28 cellular contexts compared by ENCODE assay signal in the genomic region with DNA sequence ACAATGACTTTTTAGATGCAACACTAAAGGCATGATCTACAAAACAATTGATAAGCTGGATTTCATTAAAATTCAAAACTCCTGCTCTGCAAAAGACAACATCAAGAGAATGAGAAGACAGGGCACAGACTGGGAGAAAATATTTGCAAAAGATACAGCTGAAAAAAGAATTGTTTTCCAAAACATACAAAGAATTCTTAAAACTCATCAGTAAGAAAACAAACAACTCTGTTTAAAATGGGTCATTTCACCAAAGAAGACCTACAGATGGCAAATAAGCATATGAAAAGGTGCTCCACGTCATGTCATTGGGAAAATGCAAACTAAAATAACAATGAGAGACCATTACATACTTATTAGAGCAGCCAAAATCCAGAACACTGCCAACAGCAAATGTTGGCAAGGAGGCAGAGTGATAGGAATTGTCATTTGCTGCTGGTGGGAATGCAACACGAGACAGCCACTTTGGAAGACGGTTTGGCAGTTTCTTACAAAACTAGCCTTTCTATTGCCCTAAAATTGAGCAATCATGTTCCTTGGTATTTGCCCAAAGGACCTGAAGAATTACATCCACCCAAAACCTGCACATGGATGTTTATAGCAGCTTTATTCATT. TPM values are rescaled to one million over a fixed set of nuclear protein-coding genes. Genes with fewer than 3 reads are reported as not detected.
A peak's percentile ranks its signal among the peaks of the same experiment; 100 is the strongest.
DNase-seq lines count a peak whose midpoint lies in the region; ATAC-seq, FAIRE-seq and TF ChIP-seq lines count a peak whose summit lies in the region.
"Had no signal": no experiment of that assay in that cellular context is flagged by ENCODE, and none has a peak within 500 bp of the region (broad histone marks: within the 10 kb centered on the region; RNA-seq: fewer than 3 reads in every experiment).

No MANE protein-coding gene starts in this region.

- H3K14ac ChIP-seq in H1 (ENCODE audit: insufficient read length) = no peak overlapping the region

- H3K18ac ChIP-seq in H1 (ENCODE audit: extremely low read depth, low read length) = 0 out of 2 replicates have a peak overlapping the region, but pooled peaks have one; percentile 22

- H3K23ac ChIP-seq in H1 (ENCODE audit: insufficient read length) = no peak overlapping the region

- no peak for TF ChIP-seq POLR2A in H1 (IDR thresholded peaks at IDR 0.05; ENCODE audit: control extremely low read depth in 1 of 2, low read depth in 2 of 2, low read length in 2 of 2)

- peak overlapping the region; percentile 29 to 34; a peak in 3 of 4 replicates for H3K4me2 ChIP-seq in H1 (ENCODE audit: insufficient read depth in 1 of 2, low read depth in 2 of 2, low read length in 2 of 2)
- H3K4me2 ChIP-seq: BLaER1 treated with 17β-estradiol and CSF1 and Interleukin-3, amounts not matched to agents 10 nM and 100 nM; KMS-11; SK-N-SH had no signal

- H3K27me3 ChIP-seq in HUES64 (ENCODE audit: insufficient read depth, low read length) (no peaks in the 10 kb centered on the region), H1 (replicated peaks in 1 of 4; ENCODE audit: control insufficient read depth in 3 of 4, extremely low read depth in 1 of 4, insufficient read depth in 3 of 4, low read length in 3 of 4) (no peaks in the 10 kb centered on the region)
- H3K27me3 ChIP-seq: BLaER1 treated with 17β-estradiol and CSF1 and Interleukin-3, amounts not matched to agents 10 nM and 100 nM had no signal

- TF ChIP-seq CTCF in AG10803 (conservative IDR thresholded peaks at IDR 0.05; ENCODE audit: low read length) (no peak), H1 (IDR thresholded peaks at IDR 0.05; ENCODE audit: control extremely low read depth in 1 of 3, insufficient read depth in 1 of 3, low read depth in 1 of 3, low read length in 3 of 3) (no peak)

- H3K4me1 ChIP-seq in HUES64 (ENCODE audit: insufficient read depth, low read length) = peaks cover 31% of the 10 kb centered on the region
- peaks cover 4 to 27% (median 10%) of the 10 kb centered on the region in 4 experiments for H3K4me1 ChIP-seq in H1 (replicated peaks in 1 of 4; ENCODE audit: control insufficient read depth in 3 of 4, insufficient read depth in 4 of 4, low read length in 3 of 4)
- H3K4me1 ChIP-seq: BLaER1 treated with 17β-estradiol and CSF1 and Interleukin-3, amounts not matched to agents 10 nM and 100 nM had no signal

- peak overlapping the region; percentile 76 for H4K5ac ChIP-seq in H1 (ENCODE audit: insufficient read length, low read depth, low read length)

- WGBS in HUES64 = 45% methylated on average over 3 of the region's 3 CpGs
- WGBS in H1 (ENCODE audit: extremely low coverage in 1 of 2, insufficient coverage in 1 of 2, insufficient read length in 1 of 2, insufficient replicate concordance in 2 of 2, low coverage in 1 of 2, low lambda C conversion rate in 2 of 2, missing lambda C conversion rate in 1 of 2), 2 experiments = 22% methylated on average over 3 of the region's 3 CpGs; no CpG with 5 or more reads in 1 of the 2 experiments

- in situ Hi-C loops in G401 (cut with HindIII; ENCODE audit: low sequenced_read_pairs) = no loop called here

- no peak overlapping the region for H3K9ac ChIP-seq in HUES64 (ENCODE audit: low read depth, low read length)
- no peak overlapping the region for H3K9ac ChIP-seq in H1 (replicated peaks in 1 of 4; ENCODE audit: extremely low read depth in 1 of 4, low read depth in 3 of 4, low read length in 3 of 4)
- H3K9ac ChIP-seq: BLaER1 treated with 17β-estradiol and CSF1 and Interleukin-3, amounts not matched to agents 10 nM and 100 nM; GM23248; KMS-11; SK-N-SH had no signal

- DNase-seq in AG10803 (ENCODE audit: low read depth) (peak; percentile 23), G401 (ENCODE audit: low spot score) (peak; percentile 74), H1 (ENCODE audit: low read depth in 1 of 2, low spot score in 2 of 2) (no peak), NCI-H524 (lab: John Stamatoyannopoulos, UW) (no peak), AML-193 (lab: John Stamatoyannopoulos, UW) (no peak), left colon (no peak), NCI-H2081 treated with DMSO at 0.1 percent for 48 hours (lab: John Stamatoyannopoulos, UW) (no peak)
- DNase-seq: CD8-positive, alpha-beta T cell; DMS153; GM23248; IMR-90; NCI-H1048; NCI-H1417 treated with DMSO at 0.1 percent for 48 hours; NCI-H187 treated with DMSO at 0.1 percent for 48 hours; NCI-H226; NCI-H510A treated with DMSO at 0.1 percent for 48 hours; NCI-H774; NK-92 treated with Interleukin-12 subunit alpha and Interleukin-12 subunit beta, amount 100 ng/mL, for 24 hours; SIG-M5; SK-N-SH had no signal

- FAIRE-seq in H1 (lab: Jason Lieb, UNC) = peak; percentile 93
- FAIRE-seq: G401.6, GM12892 had no signal

- H4K91ac ChIP-seq in H1 (replicated peaks; ENCODE audit: insufficient read length, low read length) = no peak overlapping the region

- H3K23me2 ChIP-seq in H1 (ENCODE audit: low read depth, low read length) = no peaks in the 10 kb centered on the region

- ATAC-seq in left colon = no peak
- ATAC-seq: CD8-positive, alpha-beta T cell had no signal

- no peak for TF ChIP-seq EP300 in H1 (IDR thresholded peaks at IDR 0.05; ENCODE audit: borderline replicate concordance in 1 of 2, low read depth in 2 of 2, low read length in 2 of 2)

- H3K4me3 ChIP-seq in AG10803 (ENCODE audit: low read length) (no peak overlapping the region), HUES64 (ENCODE audit: low read length) (no peak overlapping the region), H1 (ENCODE audit: extremely low read depth in 1 of 4, insufficient read depth in 2 of 4, low read depth in 3 of 4, low read length in 4 of 4) (peak overlapping the region in 1 of 4 experiments; percentile 12; a peak in 1 of 8 replicates)
- H3K4me3 ChIP-seq: BLaER1 treated with 17β-estradiol and CSF1 and Interleukin-3, amounts not matched to agents 10 nM and 100 nM; GM23248 had no signal

- H2AK5ac ChIP-seq in H1 (ENCODE audit: low read depth, low read length) = peak overlapping the region; percentile 89; the same call in 1 of the 2 replicates

- H2AFZ ChIP-seq in H1 (ENCODE audit: low read length) = no peak overlapping the region
- H2AFZ ChIP-seq: GM23248 had no signal

- H2BK120ac ChIP-seq in H1 (replicated peaks; ENCODE audit: low read depth, low read length) = peak overlapping the region; percentile 61

- H3K56ac ChIP-seq in H1 (replicated peaks; ENCODE audit: insufficient read length, low read depth, low read length) = no peak overlapping the region

- no peak overlapping the region for H2BK20ac ChIP-seq in H1 (ENCODE audit: low read length)

- H4K20me1 ChIP-seq in H1 (replicated peaks in 1 of 2; ENCODE audit: control insufficient read depth in 1 of 2, insufficient read depth in 2 of 2, low read length in 2 of 2) = no peaks in the 10 kb centered on the region

- H3K4ac ChIP-seq in H1 (replicated peaks; ENCODE audit: insufficient read length, low read depth, low read length) = no peak overlapping the region

- H3K36me3 ChIP-seq in HUES64 (ENCODE audit: insufficient read depth, low read length) (peaks cover 44% of the 10 kb centered on the region), H1 (ENCODE audit: control insufficient read depth in 2 of 4, insufficient read depth in 4 of 4, low read length in 3 of 4) (peaks cover 0 to 43% (median 22%) of the 10 kb centered on the region in 4 experiments; a peak in 7 of 8 replicates)

- intact Hi-C loops in left colon (cut with DNase I, micrococcal nuclease) = no loop called here

- H3K9me3 ChIP-seq in HUES64 (ENCODE audit: insufficient read depth, low read depth, low read length) (no peaks in the 10 kb centered on the region), H1 (ENCODE audit: insufficient read depth in 2 of 2, low read depth in 1 of 2, low read length in 1 of 2) (no peaks in the 10 kb centered on the region)
- H3K9me3 ChIP-seq: SK-N-SH had no signal

- CTCF ChIA-PET in H1 (lab: Charles Lee; ENCODE audit: partially characterized antibody) = interaction anchor here (0.6 kb wide), 1 partner anchor 136 kb away, joined by 3 read pairs; no protein-coding TSS in a partner anchor

- H2BK15ac ChIP-seq in H1 (ENCODE audit: low read length) = no peak overlapping the region

- H3K27ac ChIP-seq in HUES64 (ENCODE audit: low read depth, low read length) (peak overlapping the region; percentile 90), H1 (ENCODE audit: low read depth, low read length) (no peak overlapping the region; the same call in 1 of the 2 replicates)
- H3K27ac ChIP-seq: BLaER1 treated with 17β-estradiol and CSF1 and Interleukin-3, amounts not matched to agents 10 nM and 100 nM; GM23248; HL-60; KMS-11; RWPE1 had no signal

- no peak overlapping the region for H4K8ac ChIP-seq in H1 (ENCODE audit: extremely low read depth, insufficient read depth, low read length)

- POLR2A ChIA-PET in H1 (lab: Charles Lee; ENCODE audit: partially characterized antibody) = no interaction called here

- H2BK12ac ChIP-seq in H1 (ENCODE audit: low read depth, low read length) = no peak overlapping the region

- peaks cover 0 to 34% of the 10 kb centered on the region in 2 experiments; a peak in 2 of 4 replicates for H3K79me2 ChIP-seq in H1 (ENCODE audit: control insufficient read depth in 1 of 2, insufficient read depth in 2 of 2, low read length in 2 of 2)

- H2BK5ac ChIP-seq in H1 (ENCODE audit: low read depth, low read length) = peak overlapping the region; percentile 79; the same call in 1 of the 2 replicates

- no peak for TF ChIP-seq RAD21 in H1 (IDR thresholded peaks at IDR 0.05 in 1 of 2, conservative IDR thresholded peaks at IDR 0.05 in 1 of 2; ENCODE audit: low read depth in 2 of 2, low read length in 2 of 2)

- no peaks in the 10 kb centered on the region for H3K79me1 ChIP-seq in H1 (ENCODE audit: low read depth, low read length)

RNA-seq across cellular contexts. Expression of a gene that starts 39.2 kb away (rescaled TPM):
- not detected in 2 replicates for total RNA-seq in G401 (2014; rRNA removed; shearing (Covaris generic))
- polyA plus RNA-seq in HUES64 (2013, experiment 1 of 2) = 40.7 TPM
- 34.1 TPM for polyA plus RNA-seq in HUES64 (2013, experiment 2 of 2)
- 82.1 and 90.2 TPM in 2 replicates for total RNA-seq in H1 (2021; fragmentation: NEBNext Ultra II Directional; extraction: Animal tissue kit (Norgen Biotek cat#: 25700))
- 19.7 and 25.3 TPM in 2 replicates for polyA plus RNA-seq in H1 (2011; rRNA removed)
- polyA plus RNA-seq in H1 (2011; cell fraction: cytosol; rRNA removed) = 23.1 TPM
- 64.4 TPM for polyA plus RNA-seq in H1 (2011; cell fraction: nucleus; rRNA removed)
- 31.7 to 56.7 TPM (median 41.7 TPM) in 4 replicates for polyA plus RNA-seq in H1 (2012, experiment 1 of 2)
- 3.4 TPM for polyA plus RNA-seq in H1 (2012, experiment 2 of 2)
- polyA plus RNA-seq in H1 (2013, experiment 1 of 2) = 79.6 TPM
- polyA plus RNA-seq in H1 (2013, experiment 2 of 2) = 76.6 TPM
- polyA minus RNA-seq in H1 (2011; rRNA and poly(A)+ RNA removed) = 73.4 and 80.6 TPM in 2 replicates
- 41.2 TPM for polyA minus RNA-seq in H1 (2011; cell fraction: cytosol; rRNA and poly(A)+ RNA removed)
- polyA minus RNA-seq in H1 (2011; cell fraction: nucleus; rRNA and poly(A)+ RNA removed) = 70.9 TPM
- total RNA-seq in left colon = 1 to 10 TPM; 5.7 to 5.8 TPM
- total RNA-seq: HT-29 had no signal

Comparison
In these comparisons a context has a peak if more than half of its experiments do, and no peak if none do; other contexts are left out.
1. DNase-seq: peak in AG10803 (single experiment) and G401 (single experiment); none in H1 (0 of 2), NCI-H524 (0 of 2), AML-193 (0 of 2), left colon (0 of 2) and NCI-H2081 treated with DMSO at 0.1 percent for 48 hours (single experiment).
2. RNA of a gene that starts 39.2 kb away (total RNA-seq): 82.1 to 90.2 TPM in H1; 5.7 to 5.8 TPM in left colon and not detected in G401; every median in the first group is over 10 times any median in the second.